Comparison of ENCODE assay signal across 20 cellular contexts in genomic region chr4:24970635-24971034, GRCh38. TPM values are rescaled to one million over a fixed set of nuclear protein-coding genes. Genes with fewer than 3 reads are reported as not detected.
"Had no signal": no experiment of that assay in that cellular context is flagged by ENCODE, and none has a peak within 500 bp of the region (broad histone marks: within the 10 kb centered on the region; RNA-seq: fewer than 3 reads in every experiment).

No MANE protein-coding gene starts in this region.

- DNase-seq: activated CD4-positive, alpha-beta T cell treated with anti-CD3 and anti-CD28 coated beads for 48 hours; activated CD4-positive, alpha-beta T cell treated with anti-CD3 and anti-CD28 coated beads, Interleukin-2, amount 50 U/mL, for 48 hours; activated CD4-positive, CD25-positive, alpha-beta regulatory T cell treated with anti-CD3 and anti-CD28 coated beads, Interleukin-2, amount 50 U/mL, for 72 hours; activated CD8-positive, alpha-beta memory T cell treated with anti-CD3 and anti-CD28 coated beads, Interleukin-2, amount 10 ng/mL, durations not matched to agents 7 days and 5 days; activated effector memory CD4-positive, alpha-beta T cell treated with anti-CD3 and anti-CD28 coated beads, Interleukin-2, amount 50 U/mL, for 16 hours; activated naive CD4-positive, alpha-beta T cell treated with Interleukin-2 at 50 U/mL for 16 hours; activated T-cell treated with anti-CD3 and anti-CD28 coated beads, Interleukin-2, amount 50 U/mL, for 4 hours; amygdala; brain microvascular endothelial cell; NCI-H1048; NCI-H187 treated with DMSO at 0.1 percent for 48 hours; NCI-H2081 treated with DMSO at 0.1 percent for 48 hours; NCI-H446; NCI-H524; SHP77 treated with DMSO at 0.1 percent for 48 hours had no signal

- H3K4me3 Mint-ChIP-seq: activated CD8-positive, alpha-beta memory T cell treated with anti-CD3 and anti-CD28 coated beads, Interleukin-2, amount 10 ng/mL, durations not matched to agents 7 days and 5 days; activated naive CD8-positive, alpha-beta T cell; activated T-cell treated with anti-CD3 and anti-CD28 coated beads, Interleukin-2, amount 50 U/mL, for 4 hours; T-helper 1 cell treated with Interleukin-12 subunit alpha and Interleukin-12 subunit beta and Interleukin-4 antibody, amounts not matched to agents 30 μg/mL and 1 μg/mL, for 36 hours; WTC11 had no signal

- H3K4me1 Mint-ChIP-seq: activated CD8-positive, alpha-beta memory T cell treated with anti-CD3 and anti-CD28 coated beads, Interleukin-2, amount 10 ng/mL, durations not matched to agents 7 days and 5 days had no signal

- H3K27ac ChIP-seq: brain microvascular endothelial cell, cardiac muscle cell had no signal

- H3K36me3 Mint-ChIP-seq: activated CD8-positive, alpha-beta memory T cell treated with anti-CD3 and anti-CD28 coated beads, Interleukin-2, amount 10 ng/mL, durations not matched to agents 7 days and 5 days; activated naive CD8-positive, alpha-beta T cell had no signal

- ATAC-seq: activated CD8-positive, alpha-beta memory T cell treated with anti-CD3 and anti-CD28 coated beads, Interleukin-2, amount 10 ng/mL, durations not matched to agents 7 days and 5 days; activated T-cell treated with anti-CD3 and anti-CD28 coated beads, Interleukin-2, amount 50 U/mL, for 4 hours; PC-3; WTC11 had no signal

- H3K27me3 ChIP-seq: brain microvascular endothelial cell, cardiac muscle cell had no signal

- H3K4me3 ChIP-seq: cardiac muscle cell had no signal

- H3K27ac Mint-ChIP-seq: activated CD8-positive, alpha-beta memory T cell treated with anti-CD3 and anti-CD28 coated beads, Interleukin-2, amount 10 ng/mL, durations not matched to agents 7 days and 5 days; activated naive CD8-positive, alpha-beta T cell; T-helper 1 cell treated with Interleukin-12 subunit alpha and Interleukin-12 subunit beta and Interleukin-4 antibody, amounts not matched to agents 30 μg/mL and 1 μg/mL, for 36 hours; WTC11 had no signal

- H3K36me3 ChIP-seq: brain microvascular endothelial cell, cardiac muscle cell had no signal

- H3K9me3 Mint-ChIP-seq: activated T-cell treated with anti-CD3 and anti-CD28 coated beads, Interleukin-2, amount 50 U/mL, for 4 hours had no signal

RNA-seq across cellular contexts. Expression of gene CCDC149, which starts 57.8 kb away (rescaled TPM):
- total RNA-seq: activated CD8-positive, alpha-beta memory T cell treated with anti-CD3 and anti-CD28 coated beads, Interleukin-2, amount 10 ng/mL, durations not matched to agents 7 days and 5 days; activated T-cell treated with anti-CD3 and anti-CD28 coated beads, Interleukin-2, amount 50 U/mL, for 4 hours had no signal
